ENCODE assay signal across 29 cellular contexts in the genomic region with DNA sequence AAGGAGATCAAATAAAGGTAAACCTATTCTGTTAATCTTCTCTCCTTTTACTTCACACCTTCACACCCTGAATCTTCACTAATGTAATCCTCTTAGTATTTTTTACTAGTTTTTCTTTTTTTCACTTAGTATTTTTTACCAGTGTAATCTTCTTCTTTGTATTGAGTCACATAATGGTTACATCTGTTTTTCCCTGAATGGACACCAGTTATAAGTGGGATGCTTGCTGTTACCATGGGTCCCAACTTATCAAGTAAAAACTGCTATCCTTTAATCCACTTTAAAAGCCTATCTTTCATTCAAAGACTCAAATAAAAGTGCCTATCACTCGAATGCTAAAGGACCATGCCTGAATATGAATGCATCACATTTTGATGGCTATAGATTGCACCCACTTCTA.
"Had no signal": no experiment of that assay in that cellular context is flagged by ENCODE, and none has a peak within 500 bp of the region (broad histone marks: within the 10 kb centered on the region; RNA-seq: fewer than 3 reads in every experiment).

No MANE protein-coding gene starts in this region.

- ATAC-seq: activated CD8-positive, alpha-beta T cell treated with anti-CD3 and anti-CD28 coated beads for 36 hours; pancreas; stimulated activated memory B cell treated with anti-CD40 and anti-IgM and Interleukin-4, amounts not matched to agents 10 μg/mL and 1 μg/mL and 100 μg/mL, for 72 hours; stimulated activated naive CD8-positive, alpha-beta T cell treated with anti-CD3 and anti-CD28 coated beads, Interleukin-15, amount 100 ng/mL, for 72 hours had no signal

- H3K36me3 ChIP-seq: prostate gland had no signal

- H3K27ac ChIP-seq: left ventricle myocardium inferior, pancreas, prostate gland, thyroid gland, vagina had no signal

- H3K36me3 Mint-ChIP-seq: naive B cell had no signal

- FAIRE-seq: bronchial epithelial cell, colon, frontal cortex, pancreas had no signal

- H3K4me3 ChIP-seq: left ventricle myocardium inferior, lung, pancreas, prostate gland, smooth muscle cell, thyroid gland, upper lobe of left lung, vagina had no signal

- H3K27me3 ChIP-seq: pancreas, thyroid gland, upper lobe of left lung, vagina had no signal

- H3K4me3 Mint-ChIP-seq: activated B cell treated with CpG ODN at 0.5 μM for 24 hours; activated CD8-positive, alpha-beta T cell treated with anti-CD3 and anti-CD28 coated beads for 36 hours; activated naive CD8-positive, alpha-beta T cell; naive B cell; neural crest cell; stimulated activated memory B cell treated with anti-CD40 and anti-IgM and Interleukin-4, amounts not matched to agents 10 μg/mL and 1 μg/mL and 100 μg/mL, for 72 hours; stimulated activated naive CD8-positive, alpha-beta T cell treated with anti-CD3 and anti-CD28 coated beads, Interleukin-15, amount 100 ng/mL, for 72 hours had no signal

- H3K27me3 Mint-ChIP-seq: activated B cell treated with CpG ODN at 0.5 μM for 24 hours; activated CD8-positive, alpha-beta T cell treated with anti-CD3 and anti-CD28 coated beads for 36 hours; activated naive CD8-positive, alpha-beta T cell; naive B cell; stimulated activated memory B cell treated with anti-CD40 and anti-IgM and Interleukin-4, amounts not matched to agents 10 μg/mL and 1 μg/mL and 100 μg/mL, for 72 hours; stimulated activated naive CD8-positive, alpha-beta T cell treated with anti-CD3 and anti-CD28 coated beads, Interleukin-15, amount 100 ng/mL, for 72 hours had no signal

- H3K27ac Mint-ChIP-seq: activated CD8-positive, alpha-beta T cell treated with anti-CD3 and anti-CD28 coated beads for 36 hours; activated naive CD8-positive, alpha-beta T cell; stimulated activated memory B cell treated with anti-CD40 and anti-IgM and Interleukin-4, amounts not matched to agents 10 μg/mL and 1 μg/mL and 100 μg/mL, for 72 hours; stimulated activated naive CD8-positive, alpha-beta T cell treated with anti-CD3 and anti-CD28 coated beads, Interleukin-15, amount 100 ng/mL, for 72 hours had no signal

- H3K4me2 ChIP-seq: smooth muscle cell had no signal

- DNase-seq: activated B cell treated with CpG ODN at 0.5 μM for 24 hours; activated CD4-positive, alpha-beta T cell treated with anti-CD3 and anti-CD28 coated beads, Interleukin-2, amount 50 U/mL, for 1 hour; activated effector memory CD4-positive, alpha-beta T cell treated with Interleukin-2 at 50 U/mL for 16 hours; activated naive CD4-positive, alpha-beta T cell treated with Interleukin-2 at 50 U/mL for 16 hours; activated T-cell treated with anti-CD3 and anti-CD28 coated beads, Interleukin-2, amount 50 U/mL, for 48 hours; anterior cingulate cortex; effector memory CD4-positive, alpha-beta T cell; left ventricle myocardium inferior; naive B cell; nucleus accumbens; pancreas; stimulated activated CD4-positive, alpha-beta T cell treated with anti-CD3 and anti-CD28 coated beads, Interleukin-1b, Interleukin-23, amount 100 ng/mL, for 48 hours; stimulated activated CD4-positive, alpha-beta T cell treated with anti-CD3 and anti-CD28 coated beads, Interleukin-4, amount 100 ng/mL, for 4 hours; stimulated activated CD8-positive, alpha-beta memory T cell treated with anti-CD3 and anti-CD28 coated beads, Interleukin-4, amount 100 ng/mL, for 48 hours; stimulated activated naive CD8-positive, alpha-beta T cell treated with anti-CD3 and anti-CD28 coated beads, Interleukin-15, amount 100 ng/mL, for 72 hours; substantia nigra; thyroid gland; upper lobe of left lung had no signal

- H3K4me1 ChIP-seq: prostate gland had no signal

- H3K9me3 ChIP-seq: left ventricle myocardium inferior, pancreas, prostate gland, thyroid gland, upper lobe of left lung, vagina had no signal

- H3K9me3 Mint-ChIP-seq: activated B cell treated with CpG ODN at 0.5 μM for 24 hours; activated CD8-positive, alpha-beta T cell treated with anti-CD3 and anti-CD28 coated beads for 36 hours; naive B cell; stimulated activated memory B cell treated with anti-CD40 and anti-IgM and Interleukin-4, amounts not matched to agents 10 μg/mL and 1 μg/mL and 100 μg/mL, for 72 hours; stimulated activated naive CD8-positive, alpha-beta T cell treated with anti-CD3 and anti-CD28 coated beads, Interleukin-15, amount 100 ng/mL, for 72 hours had no signal
